ENCODE assay signal across 8 cellular contexts in genomic region chr19:48634036-48634342, GRCh38. TPM values are rescaled to one million over a fixed set of nuclear protein-coding genes. Genes with fewer than 3 reads are reported as not detected.
DNase-seq lines count a peak whose midpoint lies in the region; ATAC-seq lines count a peak whose summit lies in the region.

No MANE protein-coding gene starts in this region.

- no peaks in the 10 kb centered on the region for H3K27me3 Mint-ChIP-seq in T-helper 2 cell treated with Interferon-gamma antibody and Interleukin-4, amounts not matched to agents 5 μg/mL and 100 μg/mL, for 36 hours (ENCODE audit: low read depth)
- no peaks in the 10 kb centered on the region for H3K27me3 Mint-ChIP-seq in activated T-helper 1 cell treated with anti-CD3 and anti-CD28 coated beads, Interleukin-12 subunit alpha, Interleukin-12 subunit beta, Interleukin-2, Interleukin-4 antibody, amounts not matched to agents 30 ng/mL and 10 ng/mL and 1 ng/mL, durations not matched to agents 14 hours and 24 hours and 36 hours (ENCODE audit: insufficient read depth)
- H3K27me3 Mint-ChIP-seq in immature natural killer cell (ENCODE audit: low read depth in 3 of 3), result peaks cover 14 to 20% (median 15%) of the 10 kb centered on the region in 3 donors

- DNase-seq in T-helper 2 cell treated with Interferon-gamma antibody and Interleukin-4, amounts not matched to agents 5 μg/mL and 100 μg/mL, for 36 hours (ENCODE audit: low spot score), result no peak
- DNase-seq in T-helper 2 cell (no peak), immature natural killer cell (no peak), ecto neural progenitor cell (ENCODE audit: low spot score) (no peak)
- DNase-seq in activated T-helper 1 cell treated with anti-CD3 and anti-CD28 coated beads, Interleukin-12 subunit alpha, Interleukin-12 subunit beta, Interleukin-2, Interleukin-4 antibody, amounts not matched to agents 30 ng/mL and 10 ng/mL and 1 ng/mL, durations not matched to agents 14 hours and 24 hours and 36 hours (ENCODE audit: low spot score), result no peak

- peak overlapping the region; percentile 44 to 79 for H3K9ac ChIP-seq in stomach smooth muscle (ENCODE audit: low read length in 2 of 2)

- peak overlapping the region; percentile 63 to 75 for H3K4me3 ChIP-seq in stomach smooth muscle (ENCODE audit: low read length in 2 of 2)

- H3K9me3 Mint-ChIP-seq in T-helper 2 cell treated with Interferon-gamma antibody and Interleukin-4, amounts not matched to agents 5 μg/mL and 100 μg/mL, for 36 hours, result peaks cover 5% of the 10 kb centered on the region
- no peaks in the 10 kb centered on the region for H3K9me3 Mint-ChIP-seq in activated T-helper 1 cell treated with anti-CD3 and anti-CD28 coated beads, Interleukin-12 subunit alpha, Interleukin-12 subunit beta, Interleukin-2, Interleukin-4 antibody, amounts not matched to agents 30 ng/mL and 10 ng/mL and 1 ng/mL, durations not matched to agents 14 hours and 24 hours and 36 hours
- H3K9me3 Mint-ChIP-seq in immature natural killer cell, result no peaks in the 10 kb centered on the region

- H3K4me3 Mint-ChIP-seq in T-helper 2 cell treated with Interferon-gamma antibody and Interleukin-4, amounts not matched to agents 5 μg/mL and 100 μg/mL, for 36 hours, result peak overlapping the region; percentile 79
- H3K4me3 Mint-ChIP-seq in activated T-helper 1 cell treated with anti-CD3 and anti-CD28 coated beads, Interleukin-12 subunit alpha, Interleukin-12 subunit beta, Interleukin-2, Interleukin-4 antibody, amounts not matched to agents 30 ng/mL and 10 ng/mL and 1 ng/mL, durations not matched to agents 14 hours and 24 hours and 36 hours, result peak overlapping the region; percentile 79
- H3K4me3 Mint-ChIP-seq in immature natural killer cell, result peak overlapping the region; percentile 78 to 87 (median 82)

- peaks cover 11% of the 10 kb centered on the region for H3K36me3 Mint-ChIP-seq in T-helper 2 cell treated with Interferon-gamma antibody and Interleukin-4, amounts not matched to agents 5 μg/mL and 100 μg/mL, for 36 hours (ENCODE audit: low read depth)
- H3K36me3 Mint-ChIP-seq in activated T-helper 1 cell treated with anti-CD3 and anti-CD28 coated beads, Interleukin-12 subunit alpha, Interleukin-12 subunit beta, Interleukin-2, Interleukin-4 antibody, amounts not matched to agents 30 ng/mL and 10 ng/mL and 1 ng/mL, durations not matched to agents 14 hours and 24 hours and 36 hours (ENCODE audit: low read depth), result peaks cover 7% of the 10 kb centered on the region
- peaks cover 4 to 6% (median 5%) of the 10 kb centered on the region in 3 donors for H3K36me3 Mint-ChIP-seq in immature natural killer cell

- H3K4me1 ChIP-seq in stomach smooth muscle (ENCODE audit: control insufficient read depth, insufficient read depth, low read length), result peaks cover 71% of the 10 kb centered on the region

- H3K9me3 ChIP-seq in stomach smooth muscle (ENCODE audit: control insufficient read depth in 2 of 2, low read length in 2 of 2), result no peaks in the 10 kb centered on the region

- peak overlapping the region; percentile 91 for H3K27ac ChIP-seq in stomach smooth muscle (ENCODE audit: low read length)

- H3K27ac Mint-ChIP-seq in T-helper 2 cell treated with Interferon-gamma antibody and Interleukin-4, amounts not matched to agents 5 μg/mL and 100 μg/mL, for 36 hours, result peak overlapping the region; percentile 85
- H3K27ac Mint-ChIP-seq in activated T-helper 1 cell treated with anti-CD3 and anti-CD28 coated beads, Interleukin-12 subunit alpha, Interleukin-12 subunit beta, Interleukin-2, Interleukin-4 antibody, amounts not matched to agents 30 ng/mL and 10 ng/mL and 1 ng/mL, durations not matched to agents 14 hours and 24 hours and 36 hours, result peak overlapping the region; percentile 70
- peak overlapping the region; percentile 83 to 94 (median 91) for H3K27ac Mint-ChIP-seq in immature natural killer cell

- H3K27me3 ChIP-seq in stomach smooth muscle (ENCODE audit: control insufficient read depth in 1 of 2, insufficient read depth in 2 of 2, low read length in 2 of 2), result no peaks in the 10 kb centered on the region

- H3K4me1 Mint-ChIP-seq in T-helper 2 cell treated with Interferon-gamma antibody and Interleukin-4, amounts not matched to agents 5 μg/mL and 100 μg/mL, for 36 hours (ENCODE audit: low read depth), result peaks cover 30% of the 10 kb centered on the region
- peaks cover 27% of the 10 kb centered on the region for H3K4me1 Mint-ChIP-seq in activated T-helper 1 cell treated with anti-CD3 and anti-CD28 coated beads, Interleukin-12 subunit alpha, Interleukin-12 subunit beta, Interleukin-2, Interleukin-4 antibody, amounts not matched to agents 30 ng/mL and 10 ng/mL and 1 ng/mL, durations not matched to agents 14 hours and 24 hours and 36 hours (ENCODE audit: low read depth)
- peaks cover 44 to 48% of the 10 kb centered on the region in 2 donors for H3K4me1 Mint-ChIP-seq in immature natural killer cell

- peaks cover 0 to 20% of the 10 kb centered on the region in 2 donors for H3K36me3 ChIP-seq in stomach smooth muscle (ENCODE audit: control insufficient read depth in 2 of 2, insufficient read depth in 2 of 2, low read length in 2 of 2)

- intact Hi-C loops in activated T-helper 1 cell treated with anti-CD3 and anti-CD28 coated beads, Interleukin-12 subunit alpha, Interleukin-12 subunit beta, Interleukin-2, Interleukin-4 antibody, amounts not matched to agents 30 ng/mL and 10 ng/mL and 1 ng/mL, durations not matched to agents 14 hours and 24 hours and 36 hours (cut with micrococcal nuclease), result loop anchor here (1.0 to 10.0 kb wide), 2 partner anchors 10 to 481 kb away; partner anchors contain the start of genes C19orf73, LIN7B and PPFIA3

- ATAC-seq in HG03342 (IDR thresholded peaks at IDR 0.05; ENCODE audit: unreplicated experiment) (no peak), GM21515 (IDR thresholded peaks at IDR 0.05; ENCODE audit: unreplicated experiment) (no peak)

RNA-seq across cellular contexts. Expression of gene DBP, which starts 3.2 kb away (rescaled TPM):
- total RNA-seq in activated T-helper 1 cell treated with anti-CD3 and anti-CD28 coated beads, Interleukin-12 subunit alpha, Interleukin-12 subunit beta, Interleukin-2, Interleukin-4 antibody, amounts not matched to agents 30 ng/mL and 10 ng/mL and 1 ng/mL, durations not matched to agents 14 hours and 24 hours and 36 hours, result 8.5 and 9.1 TPM in 2 replicates
- 10 to 100 TPM; 23.6 to 65.1 (median 26.3) TPM for polyA plus RNA-seq in immature natural killer cell

RNA-seq across cellular contexts. Expression of gene CA11, which starts 12.0 kb away (rescaled TPM):
- 13.0 and 13.9 TPM in 2 replicates for total RNA-seq in activated T-helper 1 cell treated with anti-CD3 and anti-CD28 coated beads, Interleukin-12 subunit alpha, Interleukin-12 subunit beta, Interleukin-2, Interleukin-4 antibody, amounts not matched to agents 30 ng/mL and 10 ng/mL and 1 ng/mL, durations not matched to agents 14 hours and 24 hours and 36 hours
- polyA plus RNA-seq in immature natural killer cell, result 10 to 100 TPM in 1 of 3 donors, 1 to 10 TPM in 2; 1.8 to 16.4 (median 3.6) TPM

RNA-seq across cellular contexts. Expression of gene SPHK2, which starts 14.7 kb away (rescaled TPM):
- 40.8 and 44.1 TPM in 2 replicates for total RNA-seq in activated T-helper 1 cell treated with anti-CD3 and anti-CD28 coated beads, Interleukin-12 subunit alpha, Interleukin-12 subunit beta, Interleukin-2, Interleukin-4 antibody, amounts not matched to agents 30 ng/mL and 10 ng/mL and 1 ng/mL, durations not matched to agents 14 hours and 24 hours and 36 hours
- polyA plus RNA-seq in immature natural killer cell, result 10 to 100 TPM; 10.5 to 14.5 (median 14.1) TPM

RNA-seq across cellular contexts. Expression of gene RPL18, which starts 15.0 kb away (rescaled TPM):
- total RNA-seq in activated T-helper 1 cell treated with anti-CD3 and anti-CD28 coated beads, Interleukin-12 subunit alpha, Interleukin-12 subunit beta, Interleukin-2, Interleukin-4 antibody, amounts not matched to agents 30 ng/mL and 10 ng/mL and 1 ng/mL, durations not matched to agents 14 hours and 24 hours and 36 hours, result 1,774 and 1,780 TPM in 2 replicates
- polyA plus RNA-seq in immature natural killer cell, result 1,000 to 10,000 TPM in 1 of 3 donors, 100 to 1,000 TPM in 2; 938 to 1,525 (median 950) TPM

RNA-seq across cellular contexts. Expression of gene FAM83E, which starts 19.1 kb away (rescaled TPM):
- 7.3 TPM in 2 replicates for total RNA-seq in activated T-helper 1 cell treated with anti-CD3 and anti-CD28 coated beads, Interleukin-12 subunit alpha, Interleukin-12 subunit beta, Interleukin-2, Interleukin-4 antibody, amounts not matched to agents 30 ng/mL and 10 ng/mL and 1 ng/mL, durations not matched to agents 14 hours and 24 hours and 36 hours
- not detected for polyA plus RNA-seq in immature natural killer cell
